ENCODE assay signal across 8 cellular contexts in genomic region chr22:38700271-38700788, GRCh38. TPM values are rescaled to one million over a fixed set of nuclear protein-coding genes. Genes with fewer than 3 reads are reported as not detected.
DNase-seq lines count a peak whose midpoint lies in the region; ATAC-seq and TF ChIP-seq lines count a peak whose summit lies in the region.

No MANE protein-coding gene starts in this region.

- peak in 1 of 6 experiments; percentile 1 for TF ChIP-seq CTCF in adrenal gland (IDR thresholded peaks at IDR 0.05)

- H3K36me3 ChIP-seq in adrenal gland (replicated peaks in 1 of 2) = no peaks in the 10 kb centered on the region

- H3K4me3 ChIP-seq in adrenal gland = peak overlapping the region; percentile 43 to 86 (median 80)
- peak overlapping the region; percentile 83 for H3K4me3 ChIP-seq in iPS-11a (ENCODE audit: low read depth, low read length)
- H3K4me3 ChIP-seq in skeletal muscle cell (ENCODE audit: low read depth, low read length) = peak overlapping the region; percentile 86

- WGBS in adrenal gland, 4 donors = 0 to 1% (median 0%) methylated on average over 8 to 57 of the region's 57 CpGs

- peak; percentile 20 for DNase-seq in activated T-cell treated with anti-CD3 and anti-CD28 coated beads for 24 hours (ENCODE audit: low read depth)
- no peak for DNase-seq in activated T-cell treated with anti-CD3 and anti-CD28 coated beads, Interleukin-2, amount 50 U/mL, for 1 hour
- DNase-seq in Kasumi-1 (lab: John Stamatoyannopoulos, UW) = peak; percentile 34 to 52
- DNase-seq in adrenal gland = peak in 6 of 7 donors; percentile 61 to 78 (median 74)
- DNase-seq in skeletal muscle cell (ENCODE audit: low read depth) = no peak
- no peak for DNase-seq in kidney tubule cell (ENCODE audit: low spot score)

- H3K27ac ChIP-seq in adrenal gland = peak overlapping the region; percentile 45 to 100 (median 98)

- no peaks in the 10 kb centered on the region for H3K9me3 ChIP-seq in adrenal gland (replicated peaks in 1 of 3)

- peaks cover 24 to 54% of the 10 kb centered on the region in 2 donors for H3K4me1 ChIP-seq in adrenal gland (replicated peaks in 1 of 2)

- ATAC-seq in GM18505 (IDR thresholded peaks at IDR 0.05; ENCODE audit: unreplicated experiment) = no peak

- H3K27me3 ChIP-seq in adrenal gland = no peaks in the 10 kb centered on the region

- no peak for TF ChIP-seq POLR2A in adrenal gland (IDR thresholded peaks at IDR 0.05)
- no peak for TF ChIP-seq POLR2A in GM18505 (IDR thresholded peaks at IDR 0.05; ENCODE audit: borderline replicate concordance, extremely low read depth, insufficient read depth, insufficient read length)

- intact Hi-C loops in adrenal gland (cut with DNase I) = no loop called here

RNA-seq across cellular contexts. Expression of gene JOSD1, which starts 0.4 kb away (rescaled TPM):
- 10 to 100 TPM; 35.5 to 93.4 (median 47.3) TPM for total RNA-seq in adrenal gland
- polyA plus RNA-seq in adrenal gland = 10 to 100 TPM; 14.3 to 27.2 (median 18.1) TPM

RNA-seq across cellular contexts. Expression of gene GTPBP1, which starts 5.4 kb away (rescaled TPM):
- 10 to 100 TPM; 31.8 to 56.9 (median 42.9) TPM for total RNA-seq in adrenal gland
- 10 to 100 TPM; 14.0 to 33.7 (median 31.9) TPM for polyA plus RNA-seq in adrenal gland

RNA-seq across cellular contexts. Expression of gene TOMM22, which starts 18.6 kb away (rescaled TPM):
- total RNA-seq in adrenal gland = 10 to 100 TPM; 20.8 to 82.2 (median 55.3) TPM
- polyA plus RNA-seq in adrenal gland = 10 to 100 TPM; 16.9 to 86.3 (median 18.3) TPM

RNA-seq across cellular contexts. Expression of gene CBY1, which starts 43.9 kb away (rescaled TPM):
- total RNA-seq in adrenal gland = 10 to 100 TPM; 23.8 to 60.9 (median 44.5) TPM
- polyA plus RNA-seq in adrenal gland = 10 to 100 TPM; 61.9 to 96.0 (median 71.2) TPM

RNA-seq across cellular contexts. Expression of gene FAM227A, which starts 44.1 kb away (rescaled TPM):
- 1 to 10 TPM in 2 of 8 donors, under 1 TPM in 6; 0.43 to 2.1 (median 0.77) TPM for total RNA-seq in adrenal gland
- 1 to 10 TPM in 2 of 3 donors, under 1 TPM in 1; 0.55 to 7.3 (median 1.2) TPM for polyA plus RNA-seq in adrenal gland

Comparison
In these comparisons a context has a peak if more than half of its experiments do, and no peak if none do; other contexts are left out.
1. DNase-seq: peak in activated T-cell treated with anti-CD3 and anti-CD28 coated beads for 24 hours (single experiment), Kasumi-1 (2 of 2) and adrenal gland (6 of 7); none in activated T-cell treated with anti-CD3 and anti-CD28 coated beads, Interleukin-2, amount 50 U/mL, for 1 hour (single experiment), skeletal muscle cell (single experiment) and kidney tubule cell (single experiment).
2. Peak in every context shown above with its lines, with median percentiles within 50 percentile points of each other: H3K4me3 ChIP-seq.